Comparison of ENCODE assay signal across 23 cellular contexts in the genomic region with DNA sequence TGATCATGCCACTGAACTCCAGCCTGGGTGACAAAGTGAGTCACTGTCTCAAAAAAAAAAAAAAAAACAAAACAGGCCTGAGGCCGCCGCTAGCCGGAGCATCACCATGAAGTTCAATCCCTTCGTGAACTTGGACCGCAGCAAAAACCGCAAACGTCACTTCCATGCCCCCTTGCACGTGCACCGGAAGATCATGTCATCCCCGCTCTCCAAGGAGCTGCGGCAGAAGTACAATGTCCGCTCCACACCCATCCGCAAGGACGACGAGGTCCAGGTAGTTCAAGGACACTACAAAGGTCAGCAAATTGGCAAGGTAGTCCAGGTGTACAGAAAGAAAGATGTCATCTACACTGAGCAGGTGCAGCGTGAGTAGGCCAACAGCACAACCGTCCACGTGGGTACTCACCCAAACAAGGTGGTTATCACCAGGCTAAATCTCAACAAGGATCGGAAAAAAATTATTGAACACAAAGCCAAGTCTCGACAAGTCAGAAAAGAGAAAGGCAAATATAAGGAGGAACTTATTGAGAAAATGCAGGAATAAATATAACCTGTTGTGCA. TPM values are rescaled to one million over a fixed set of nuclear protein-coding genes. Genes with fewer than 3 reads are reported as not detected.
DNase-seq lines count a peak whose midpoint lies in the region; ATAC-seq and TF ChIP-seq lines count a peak whose summit lies in the region.
"Had no signal": no experiment of that assay in that cellular context is flagged by ENCODE, and none has a peak within 500 bp of the region (broad histone marks: within the 10 kb centered on the region; RNA-seq: fewer than 3 reads in every experiment).

No MANE protein-coding gene starts in this region.

- TF ChIP-seq CTCF in H9 (conservative IDR thresholded peaks at IDR 0.05) (no peak), upper lobe of right lung (IDR thresholded peaks at IDR 0.05) (no peak), glutamatergic neuron (IDR thresholded peaks at IDR 0.05; ENCODE audit: partially characterized antibody, unreplicated experiment) (no peak), natural killer cell (IDR thresholded peaks at IDR 0.05) (no peak)

- ATAC-seq in upper lobe of right lung (peak; percentile 53), natural killer cell (no peak)
- ATAC-seq: A549, HCT116 had no signal

- H3K56ac ChIP-seq in H9 (ENCODE audit: insufficient read length, low read depth, low read length), result no peak overlapping the region

- H3K4me1 ChIP-seq in H9 (ENCODE audit: insufficient read depth, low read length), result no peaks in the 10 kb centered on the region
- no peaks in the 10 kb centered on the region for H3K4me1 ChIP-seq in upper lobe of right lung
- H3K4me1 ChIP-seq: A549 had no signal

- no peak overlapping the region for H2AK5ac ChIP-seq in H9 (ENCODE audit: insufficient read length, low read length)

- H3T11ph ChIP-seq in H9 (ENCODE audit: low read length), result no peak overlapping the region

- no peaks in the 10 kb centered on the region for H3K36me3 ChIP-seq in upper lobe of right lung

- peaks cover 16% of the 10 kb centered on the region for H3K4me1 Mint-ChIP-seq in activated T-cell treated with anti-CD3 and anti-CD28 coated beads, Interleukin-2, amount 50 U/mL, for 24 hours (ENCODE audit: low read depth)
- H3K4me1 Mint-ChIP-seq in H9 (no peaks in the 10 kb centered on the region), glutamatergic neuron (ENCODE audit: low read depth, unreplicated experiment) (no peaks in the 10 kb centered on the region), natural killer cell (peaks cover 10% of the 10 kb centered on the region in 2 donors)
- H3K4me1 Mint-ChIP-seq: B cell had no signal

- WGBS in H9 (ENCODE audit: extremely low coverage, insufficient read length, low lambda C conversion rate), result no CpG with 5 or more reads among the region's 20 CpGs

- no peak overlapping the region for H3K23ac ChIP-seq in H9 (ENCODE audit: insufficient read length, low read depth, low read length)

- intact Hi-C loops in upper lobe of right lung (cut with DNase I) (no loop called here), natural killer cell (cut with micrococcal nuclease) (no loop called here)

- H3K9me3 Mint-ChIP-seq in activated T-cell treated with anti-CD3 and anti-CD28 coated beads, Interleukin-2, amount 50 U/mL, for 24 hours, result no peaks in the 10 kb centered on the region
- H3K9me3 Mint-ChIP-seq in H9 (no peaks in the 10 kb centered on the region), glutamatergic neuron (ENCODE audit: unreplicated experiment) (no peaks in the 10 kb centered on the region), natural killer cell (no peaks in the 10 kb centered on the region)

- H3K27ac ChIP-seq in H9 (ENCODE audit: insufficient read length, low read depth, low read length) (no peak overlapping the region), upper lobe of right lung (no peak overlapping the region)
- H3K27ac ChIP-seq: A549, KMS-11, RWPE1 had no signal

- H2AFZ ChIP-seq in H9 (ENCODE audit: low read length), result no peak overlapping the region

- H4K8ac ChIP-seq in H9 (replicated peaks; ENCODE audit: insufficient read length, low read depth, low read length), result no peak overlapping the region

- no peaks in the 10 kb centered on the region for H3K27me3 Mint-ChIP-seq in activated T-cell treated with anti-CD3 and anti-CD28 coated beads, Interleukin-2, amount 50 U/mL, for 24 hours
- H3K27me3 Mint-ChIP-seq in H9 (ENCODE audit: low read depth) (no peaks in the 10 kb centered on the region), glutamatergic neuron (ENCODE audit: unreplicated experiment) (no peaks in the 10 kb centered on the region), natural killer cell (ENCODE audit: low read depth in 2 of 2) (no peaks in the 10 kb centered on the region)
- H3K27me3 Mint-ChIP-seq: B cell had no signal

- H4K20me1 ChIP-seq in H9 (ENCODE audit: control insufficient read depth, insufficient read depth, insufficient read length), result no peaks in the 10 kb centered on the region

- no peak overlapping the region for H3K4me3 ChIP-seq in upper lobe of right lung
- H3K4me3 ChIP-seq: A549 had no signal

- H3K4ac ChIP-seq in H9 (ENCODE audit: low read depth, low read length), result no peak overlapping the region

- H3K27me3 ChIP-seq in H9 (ENCODE audit: insufficient read depth, low read length) (no peaks in the 10 kb centered on the region), upper lobe of right lung (no peaks in the 10 kb centered on the region)

- H3K79me1 ChIP-seq in H9 (ENCODE audit: insufficient read depth, low read depth, low read length, poor library complexity, severe bottlenecking), result peaks cover 3% of the 10 kb centered on the region

- H3K27ac Mint-ChIP-seq in activated T-cell treated with anti-CD3 and anti-CD28 coated beads, Interleukin-2, amount 50 U/mL, for 24 hours, result peak overlapping the region; percentile 24
- H3K27ac Mint-ChIP-seq in H9 (peak overlapping the region in 2 of 3 experiments; percentile 87 to 90; a peak in 4 of 7 replicates), glutamatergic neuron (ENCODE audit: unreplicated experiment) (no peak overlapping the region), natural killer cell (no peak overlapping the region)
- H3K27ac Mint-ChIP-seq: B cell had no signal

- no peak overlapping the region for H3K18ac ChIP-seq in H9 (ENCODE audit: insufficient read length, low read depth, low read length)

- H2BK20ac ChIP-seq in H9 (ENCODE audit: low read depth, low read length, poor library complexity, severe bottlenecking), result no peak overlapping the region

- H3K23me2 ChIP-seq in H9 (ENCODE audit: insufficient read length, low read depth, low read length, poor library complexity, severe bottlenecking), result no peaks in the 10 kb centered on the region

- no peak overlapping the region for H2BK12ac ChIP-seq in H9 (ENCODE audit: insufficient read length, low read depth, low read length)

- H3K9ac ChIP-seq in H9 (ENCODE audit: extremely low read depth, insufficient read length, low read length), result no peak overlapping the region
- H3K9ac ChIP-seq: KMS-11 had no signal

- H4K91ac ChIP-seq in H9 (ENCODE audit: insufficient read length, low read depth, low read length), result no peak overlapping the region

- no peak for DNase-seq in activated T-cell treated with anti-CD3 and anti-CD28 coated beads, Interleukin-2, amount 50 U/mL, for 24 hours
- no peak for DNase-seq in activated T-cell treated with anti-CD3 and anti-CD28 coated beads, Interleukin-2, amount 50 U/mL, for 1 hour
- DNase-seq in H9 (no peak), mesenteric fat pad (ENCODE audit: low spot score) (peak; percentile 76), upper lobe of right lung (no peak), glutamatergic neuron (no peak), natural killer cell (no peak)
- DNase-seq in stimulated activated CD4-positive, alpha-beta T cell treated with anti-CD3 and anti-CD28 coated beads, Interleukin-4, amount 100 ng/mL, for 4 hours, result no peak
- DNase-seq: COR-L47; DMS79; GOT3; NCI-H1105 treated with DMSO at 0.1 percent for 48 hours; NCI-H2029 treated with DMSO at 0.1 percent for 48 hours; NCI-H345; NCI-H524; NCI-H774; NK-92 treated with Interleukin-12 subunit alpha and Interleukin-12 subunit beta, amount 100 ng/mL, for 24 hours; SHP77 treated with DMSO at 0.1 percent for 48 hours had no signal

- no peak overlapping the region for H3K4me2 ChIP-seq in H9 (ENCODE audit: insufficient read depth, insufficient read length, low read length)
- H3K4me2 ChIP-seq: A549, KMS-11 had no signal

- no peaks in the 10 kb centered on the region for H3K79me2 ChIP-seq in H9 (ENCODE audit: insufficient read depth, low read length)

- H3K14ac ChIP-seq in H9 (ENCODE audit: insufficient read depth, low read length), result no peak overlapping the region

- H3K36me3 Mint-ChIP-seq in activated T-cell treated with anti-CD3 and anti-CD28 coated beads, Interleukin-2, amount 50 U/mL, for 24 hours (ENCODE audit: low read depth), result peaks cover 80% of the 10 kb centered on the region
- H3K36me3 Mint-ChIP-seq in H9 (ENCODE audit: insufficient read depth in 1 of 3, low read depth in 3 of 3) (peaks cover 38 to 66% (median 65%) of the 10 kb centered on the region in 3 experiments; a peak in 6 of 7 replicates), glutamatergic neuron (ENCODE audit: unreplicated experiment) (no peaks in the 10 kb centered on the region), natural killer cell (no peaks in the 10 kb centered on the region)

- no peaks in the 10 kb centered on the region for H3K9me3 ChIP-seq in H9 (ENCODE audit: control insufficient read depth, low read depth, low read length)
- H3K9me3 ChIP-seq in upper lobe of right lung, result no peaks in the 10 kb centered on the region
- H3K9me3 ChIP-seq: A549 had no signal

- no peak overlapping the region for H3K4me3 Mint-ChIP-seq in activated T-cell treated with anti-CD3 and anti-CD28 coated beads, Interleukin-2, amount 50 U/mL, for 24 hours
- H3K4me3 Mint-ChIP-seq in H9 (no peak overlapping the region), glutamatergic neuron (ENCODE audit: unreplicated experiment) (no peak overlapping the region), natural killer cell (no peak overlapping the region)
- H3K4me3 Mint-ChIP-seq: B cell had no signal

- no peak overlapping the region for H2BK5ac ChIP-seq in H9 (ENCODE audit: insufficient read length, low read length)

- H2BK120ac ChIP-seq in H9 (ENCODE audit: low read depth, low read length, poor library complexity, severe bottlenecking), result no peak overlapping the region

- no peak overlapping the region for H2BK15ac ChIP-seq in H9 (ENCODE audit: low read depth, low read length)

- H4K5ac ChIP-seq in H9 (ENCODE audit: insufficient read length, low read depth, low read length), result no peak overlapping the region

RNA-seq across cellular contexts. Expression of a gene that starts 17.5 kb away (rescaled TPM):
- total RNA-seq in H9 (2021) (14.0 and 14.1 TPM in 2 replicates), mesenteric fat pad (21.2 TPM), upper lobe of right lung (23.1 TPM), glutamatergic neuron (ENCODE audit: unreplicated experiment) (75.6 TPM), natural killer cell (10 to 100 TPM; 24.7 to 31.9 (median 31.4) TPM)

RNA-seq across cellular contexts. Expression of a gene that starts 47.2 kb away (rescaled TPM):
- 43.4 and 46.9 TPM in 2 replicates for total RNA-seq in H9 (2021)
- 3.8 TPM for total RNA-seq in mesenteric fat pad
- 5.2 TPM for total RNA-seq in upper lobe of right lung
- total RNA-seq in glutamatergic neuron (ENCODE audit: unreplicated experiment), result 9.9 TPM
- total RNA-seq in natural killer cell, result 1 to 10 TPM; 7.7 to 9.9 (median 8.6) TPM

Comparison
In these comparisons a context has a peak if more than half of its experiments do, and no peak if none do; other contexts are left out.
1. H3K27ac Mint-ChIP-seq: peak in activated T-cell treated with anti-CD3 and anti-CD28 coated beads, Interleukin-2, amount 50 U/mL, for 24 hours (single experiment) and H9 (2 of 3); none in glutamatergic neuron (single experiment) and natural killer cell (0 of 2).